ENCODE assay signal across 34 cellular contexts in genomic region chr6:111270121-111270520, GRCh38.
"Had no signal": no experiment of that assay in that cellular context is flagged by ENCODE, and none has a peak within 500 bp of the region (broad histone marks: within the 10 kb centered on the region; RNA-seq: fewer than 3 reads in every experiment).

No MANE protein-coding gene starts in this region.

- DNase-seq: Karpas-422, Kasumi-1, KG1, MG63, MM.1S, MV-4-11, NCI-H1048, NCI-H1092, NCI-H1092 treated with DMSO at 0.1 percent for 48 hours, NCI-H1105, NCI-H1105 treated with DMSO at 0.1 percent for 48 hours, NCI-H1417, NCI-H1417 treated with DMSO at 0.1 percent for 48 hours, NCI-H1436, NCI-H1436 treated with DMSO at 0.1 percent for 48 hours, NCI-H146, NCI-H1694, NCI-H1694 treated with DMSO at 0.1 percent for 48 hours, NCI-H187, NCI-H187 treated with DMSO at 0.1 percent for 48 hours, NCI-H1930, NCI-H2029, NCI-H2029 treated with DMSO at 0.1 percent for 48 hours, NCI-H2081, NCI-H2081 treated with DMSO at 0.1 percent for 48 hours, NCI-H2107, NCI-H2171, NCI-H2227 treated with DMSO at 0.1 percent for 48 hours, NCI-H226, NCI-H345, NCI-H446, NCI-H446 treated with DMSO at 0.1 percent for 48 hours, NCI-H510A had no signal

- H3K9ac ChIP-seq: KMS-11 had no signal

- H3K27ac ChIP-seq: KMS-11 had no signal

- H3K4me2 ChIP-seq: KMS-11 had no signal

- H3K4me3 ChIP-seq: MG63 had no signal

- H3K27me3 ChIP-seq: MG63 had no signal
